Comparison of ENCODE assay signal across 8 cellular contexts in the genomic region with DNA sequence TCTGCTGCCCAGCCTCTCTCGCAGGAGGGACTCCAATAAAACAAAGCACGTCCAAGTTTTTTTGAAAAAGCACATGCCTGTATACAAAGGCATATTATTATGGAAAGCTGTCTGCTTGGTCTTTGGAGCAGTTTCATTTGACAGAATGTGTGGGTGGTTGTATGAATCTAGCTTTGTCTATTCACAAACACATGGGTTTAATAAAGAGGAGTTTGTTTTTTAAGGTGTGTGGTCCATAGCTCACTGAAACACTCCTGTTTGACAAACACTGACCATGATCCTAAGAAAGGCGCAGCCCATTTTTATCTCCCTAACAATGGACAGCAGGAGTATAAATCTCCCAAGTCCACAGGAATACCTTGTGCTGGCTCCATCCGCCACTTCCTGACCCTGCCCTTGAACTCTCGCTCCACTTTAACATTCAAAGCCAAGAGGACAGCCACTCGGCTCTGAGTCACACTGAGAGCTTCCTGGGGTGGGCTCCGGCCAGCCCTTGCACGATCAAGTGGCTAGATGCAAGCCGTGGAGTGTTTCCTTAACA.
A peak's percentile ranks its signal among the peaks of the same experiment; 100 is the strongest.
DNase-seq lines count a peak whose midpoint lies in the region; ATAC-seq, FAIRE-seq and TF ChIP-seq lines count a peak whose summit lies in the region.
"Had no signal": no experiment of that assay in that cellular context is flagged by ENCODE, and none has a peak within 500 bp of the region (broad histone marks: within the 10 kb centered on the region; RNA-seq: fewer than 3 reads in every experiment).

No MANE protein-coding gene starts in this region.

- no peak for TF ChIP-seq EP300 in HepG2 (IDR thresholded peaks at IDR 0.05; ENCODE audit: low read depth in 2 of 2, low read length in 2 of 2)
- no peak for TF ChIP-seq EP300 in HepG2 (CRISPR knock-in tag; IDR thresholded peaks at IDR 0.05; ENCODE audit: borderline replicate concordance)

- in situ Hi-C loops in HepG2 (cut with HindIII; ENCODE audit: extremely low pct_ligation_motif_present, low pct_unique_long_range_greater_than_20kb), result no loop called here

- H3K79me2 ChIP-seq in HepG2 (ENCODE audit: insufficient read depth, low read length), result no peaks in the 10 kb centered on the region

- no peak overlapping the region for H3K9ac ChIP-seq in HepG2 (ENCODE audit: insufficient read depth, low read depth, low read length)

- H3K4me3 ChIP-seq in fibroblast of mammary gland (ENCODE audit: control insufficient read depth, low read depth, low read length) (no peak overlapping the region), HepG2 (replicated peaks in 1 of 3; ENCODE audit: insufficient read depth in 1 of 3, low read depth in 2 of 3, low read length in 3 of 3) (no peak overlapping the region), upper lobe of right lung (no peak overlapping the region)

- POLR2A ChIA-PET in HepG2 (lab: Yijun Ruan, JAX), result no interaction called here

- peak; percentile 34 for DNase-seq in RPMI7951 (ENCODE audit: low read depth)
- DNase-seq in fibroblast of mammary gland (ENCODE audit: low read depth), result peak; percentile 67
- DNase-seq in HepG2 (ENCODE audit: low spot score), result peak; percentile 1
- no peak for DNase-seq in upper lobe of right lung
- DNase-seq in activated T-cell treated with anti-CD3 and anti-CD28 coated beads, Interleukin-2, amount 50 U/mL, for 1 hour, result no peak
- DNase-seq: activated naive CD8-positive, alpha-beta T cell treated with anti-CD3 and anti-CD28 coated beads, Interleukin-2, amount 10 ng/mL, durations not matched to agents 7 days and 5 days had no signal

- H3K4me2 ChIP-seq in HepG2 (ENCODE audit: low read depth, low read length), result no peak overlapping the region

- H3K27ac ChIP-seq in HepG2 (ENCODE audit: extremely low read length, insufficient read depth, low read length), result no peak overlapping the region
- no peak overlapping the region for H3K27ac ChIP-seq in upper lobe of right lung

- FAIRE-seq in HepG2 (lab: Jason Lieb, UNC), result no peak

- no peaks in the 10 kb centered on the region for H3K36me3 ChIP-seq in HepG2 (replicated peaks in 1 of 2; ENCODE audit: control insufficient read depth in 1 of 2, insufficient read depth in 2 of 2, low read length in 2 of 2)
- no peaks in the 10 kb centered on the region for H3K36me3 ChIP-seq in upper lobe of right lung

- H3K4me1 ChIP-seq in HepG2 (ENCODE audit: insufficient read depth, low read length) (no peaks in the 10 kb centered on the region), upper lobe of right lung (peaks cover 5% of the 10 kb centered on the region)

- TF ChIP-seq CTCF in fibroblast of mammary gland (conservative IDR thresholded peaks at IDR 0.05; ENCODE audit: control insufficient read depth, insufficient read depth, low read depth, low read length) (no peak), HepG2 (CRISPR knock-in tag; IDR thresholded peaks at IDR 0.05) (no peak), upper lobe of right lung (IDR thresholded peaks at IDR 0.05) (no peak)

- ATAC-seq in HepG2 (no peak), upper lobe of right lung (peak; percentile 77), GM19395 (IDR thresholded peaks at IDR 0.05; ENCODE audit: unreplicated experiment) (no peak), GM19351 (IDR thresholded peaks at IDR 0.05; ENCODE audit: unreplicated experiment) (no peak)

- TF ChIP-seq POLR2A in HepG2 (IDR thresholded peaks at IDR 0.05; ENCODE audit: insufficient read depth in 1 of 2, low read depth in 2 of 2, low read length in 2 of 2), result no peak

- H4K20me1 ChIP-seq in HepG2 (ENCODE audit: insufficient read depth, low read length), result no peaks in the 10 kb centered on the region; the same call in 1 of the 2 replicates

- no peak for TF ChIP-seq RAD21 in HepG2 (CRISPR knock-in tag; IDR thresholded peaks at IDR 0.05)

- intact Hi-C loops in HepG2 (cut with micrococcal nuclease; ENCODE audit: unreplicated experiment), result no loop called here
- intact Hi-C loops in upper lobe of right lung (cut with DNase I), result no loop called here

- no TSS peak for BruUV-seq in HepG2 (replicated peaks; lab: Mats Ljungman, UMichigan)

- H2AFZ ChIP-seq in HepG2 (ENCODE audit: low read length), result no peak overlapping the region

- H3K27me3 ChIP-seq in HepG2 (ENCODE audit: control insufficient read depth in 1 of 2, insufficient read depth in 2 of 2, low read length in 2 of 2), result no peaks in the 10 kb centered on the region; a peak in 1 of 5 replicates
- no peaks in the 10 kb centered on the region for H3K27me3 ChIP-seq in upper lobe of right lung

- WGBS in HepG2 (ENCODE audit: low lambda C conversion rate), result 19% methylated on average over 9 of the region's 9 CpGs

- CTCF ChIA-PET in HepG2 (lab: Yijun Ruan, JAX; ENCODE audit: low intra/inter-chr PET ratio, low total read pairs), result no interaction called here

- H3K9me3 ChIP-seq in HepG2 (ENCODE audit: low read length) (no peaks in the 10 kb centered on the region), upper lobe of right lung (no peaks in the 10 kb centered on the region)

TF ChIP-seq in HepG2, 621 proteins besides CTCF, POLR2A, EP300 and RAD21:
- TF ChIP-seq RARA (CRISPR knock-in tag; IDR thresholded peaks at IDR 0.05), result peak; percentile 41; the same call in 1 of the 2 replicates
- TF ChIP-seq, protein P1, sequence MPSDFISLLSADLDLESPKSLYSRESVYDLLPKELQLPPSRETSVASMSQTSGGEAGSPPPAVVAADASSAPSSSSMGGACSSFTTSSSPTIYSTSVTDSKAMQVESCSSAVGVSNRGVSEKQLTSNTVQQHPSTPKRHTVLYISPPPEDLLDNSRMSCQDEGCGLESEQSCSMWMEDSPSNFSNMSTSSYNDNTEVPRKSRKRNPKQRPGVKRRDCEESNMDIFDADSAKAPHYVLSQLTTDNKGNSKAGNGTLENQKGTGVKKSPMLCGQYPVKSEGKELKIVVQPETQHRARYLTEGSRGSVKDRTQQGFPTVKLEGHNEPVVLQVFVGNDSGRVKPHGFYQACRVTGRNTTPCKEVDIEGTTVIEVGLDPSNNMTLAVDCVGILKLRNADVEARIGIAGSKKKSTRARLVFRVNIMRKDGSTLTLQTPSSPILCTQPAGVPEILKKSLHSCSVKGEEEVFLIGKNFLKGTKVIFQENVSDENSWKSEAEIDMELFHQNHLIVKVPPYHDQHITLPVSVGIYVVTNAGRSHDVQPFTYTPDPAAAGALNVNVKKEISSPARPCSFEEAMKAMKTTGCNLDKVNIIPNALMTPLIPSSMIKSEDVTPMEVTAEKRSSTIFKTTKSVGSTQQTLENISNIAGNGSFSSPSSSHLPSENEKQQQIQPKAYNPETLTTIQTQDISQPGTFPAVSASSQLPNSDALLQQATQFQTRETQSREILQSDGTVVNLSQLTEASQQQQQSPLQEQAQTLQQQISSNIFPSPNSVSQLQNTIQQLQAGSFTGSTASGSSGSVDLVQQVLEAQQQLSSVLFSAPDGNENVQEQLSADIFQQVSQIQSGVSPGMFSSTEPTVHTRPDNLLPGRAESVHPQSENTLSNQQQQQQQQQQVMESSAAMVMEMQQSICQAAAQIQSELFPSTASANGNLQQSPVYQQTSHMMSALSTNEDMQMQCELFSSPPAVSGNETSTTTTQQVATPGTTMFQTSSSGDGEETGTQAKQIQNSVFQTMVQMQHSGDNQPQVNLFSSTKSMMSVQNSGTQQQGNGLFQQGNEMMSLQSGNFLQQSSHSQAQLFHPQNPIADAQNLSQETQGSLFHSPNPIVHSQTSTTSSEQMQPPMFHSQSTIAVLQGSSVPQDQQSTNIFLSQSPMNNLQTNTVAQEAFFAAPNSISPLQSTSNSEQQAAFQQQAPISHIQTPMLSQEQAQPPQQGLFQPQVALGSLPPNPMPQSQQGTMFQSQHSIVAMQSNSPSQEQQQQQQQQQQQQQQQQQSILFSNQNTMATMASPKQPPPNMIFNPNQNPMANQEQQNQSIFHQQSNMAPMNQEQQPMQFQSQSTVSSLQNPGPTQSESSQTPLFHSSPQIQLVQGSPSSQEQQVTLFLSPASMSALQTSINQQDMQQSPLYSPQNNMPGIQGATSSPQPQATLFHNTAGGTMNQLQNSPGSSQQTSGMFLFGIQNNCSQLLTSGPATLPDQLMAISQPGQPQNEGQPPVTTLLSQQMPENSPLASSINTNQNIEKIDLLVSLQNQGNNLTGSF (CRISPR knock-in tag; IDR thresholded peaks at IDR 0.05), result no peak

Comparison
In these comparisons a context has a peak if more than half of its experiments do, and no peak if none do; other contexts are left out.
1. DNase-seq: peak in RPMI7951 (single experiment), fibroblast of mammary gland (single experiment) and HepG2 (single experiment); none in upper lobe of right lung (single experiment) and activated T-cell treated with anti-CD3 and anti-CD28 coated beads, Interleukin-2, amount 50 U/mL, for 1 hour (single experiment).